ENCODE assay signal across 22 cellular contexts in genomic region chr16:53829186-53829747, GRCh38.
DNase-seq lines count a peak whose midpoint lies in the region; ATAC-seq, FAIRE-seq and TF ChIP-seq lines count a peak whose summit lies in the region.
"Had no signal": no experiment of that assay in that cellular context is flagged by ENCODE, and none has a peak within 500 bp of the region (broad histone marks: within the 10 kb centered on the region; RNA-seq: fewer than 3 reads in every experiment).

No MANE protein-coding gene starts in this region.

- no peaks in the 10 kb centered on the region for H3K9me3 ChIP-seq in PC-3 (ENCODE audit: low read length)
- H3K9me3 ChIP-seq in lower lobe of right lung = no peaks in the 10 kb centered on the region
- H3K9me3 ChIP-seq: esophagus muscularis mucosa, heart right ventricle, psoas muscle had no signal

- no peak overlapping the region for H3K4me2 ChIP-seq in PC-3 (ENCODE audit: low read length)

- intact Hi-C loops in PC-3 (cut with micrococcal nuclease) = no loop called here
- intact Hi-C loops in lower lobe of right lung (cut with DNase I) = no loop called here

- H3K79me2 ChIP-seq in PC-3 (ENCODE audit: low read length) = no peaks in the 10 kb centered on the region

- no peak overlapping the region for H3K9ac ChIP-seq in PC-3 (ENCODE audit: low read length)

- no peaks in the 10 kb centered on the region for H3K4me1 ChIP-seq in PC-3 (ENCODE audit: insufficient read depth, low read length)
- no peaks in the 10 kb centered on the region for H3K4me1 ChIP-seq in lower lobe of right lung
- H3K4me1 ChIP-seq: psoas muscle had no signal

- H3K4me1 Mint-ChIP-seq in endothelial cell (ENCODE audit: unreplicated experiment) = peaks cover 4% of the 10 kb centered on the region
- H3K4me1 Mint-ChIP-seq: activated naive CD8-positive, alpha-beta T cell treated with anti-CD3 and anti-CD28 coated beads for 36 hours; IgD-negative memory B cell had no signal

- CTCF ChIA-PET in PC-3 (lab: Charles Lee) = no interaction called here

- no peak for ATAC-seq in PC-3
- ATAC-seq in lower lobe of right lung = no peak
- ATAC-seq: activated CD4-positive, CD25-positive, alpha-beta regulatory T cell treated with anti-CD3 and anti-CD28 coated beads, Interleukin-2, amount 50 U/mL, for 24 hours; heart right ventricle; psoas muscle had no signal

- H3K27ac Mint-ChIP-seq in endothelial cell (ENCODE audit: unreplicated experiment) = no peak overlapping the region
- H3K27ac Mint-ChIP-seq: activated naive CD8-positive, alpha-beta T cell treated with anti-CD3 and anti-CD28 coated beads for 36 hours; IgD-negative memory B cell had no signal

- H3F3A ChIP-seq in PC-3 (ENCODE audit: low read length, unreplicated experiment) = no peaks in the 10 kb centered on the region

- FAIRE-seq in urothelium cell line (lab: Jason Lieb, UNC) = peak; percentile 59
- FAIRE-seq: GM18507, H1 had no signal

- H2AFZ ChIP-seq in PC-3 (ENCODE audit: low read length) = no peak overlapping the region

- no peaks in the 10 kb centered on the region for H3K9me3 Mint-ChIP-seq in endothelial cell (ENCODE audit: unreplicated experiment)
- H3K9me3 Mint-ChIP-seq: activated naive CD8-positive, alpha-beta T cell treated with anti-CD3 and anti-CD28 coated beads for 36 hours; IgD-negative memory B cell had no signal

- H3K27ac ChIP-seq in PC-3 (ENCODE audit: low read length) = no peak overlapping the region
- no peak overlapping the region for H3K27ac ChIP-seq in lower lobe of right lung
- H3K27ac ChIP-seq: C4-2B, esophagus muscularis mucosa, heart right ventricle, psoas muscle had no signal

- H3K4me3 Mint-ChIP-seq in endothelial cell (ENCODE audit: unreplicated experiment) = no peak overlapping the region
- H3K4me3 Mint-ChIP-seq: activated naive CD8-positive, alpha-beta T cell treated with anti-CD3 and anti-CD28 coated beads for 36 hours; IgD-negative memory B cell had no signal

- no peaks in the 10 kb centered on the region for H4K20me1 ChIP-seq in PC-3 (ENCODE audit: low read length)

- DNase-seq in NCI-H82 (lab: John Stamatoyannopoulos, UW) = peak; percentile 15
- no peak for DNase-seq in NCI-H82 treated with DMSO at 0.1 percent for 48 hours (lab: John Stamatoyannopoulos, UW; ENCODE audit: unreplicated experiment)
- DNase-seq in PC-3 = peak; percentile 39
- peak; percentile 23 for DNase-seq in epithelial cell of esophagus (ENCODE audit: low read depth)
- peak; percentile 50 for DNase-seq in urothelium cell line (ENCODE audit: low spot score)
- no peak for DNase-seq in NCI-H2081 (lab: John Stamatoyannopoulos, UW)
- DNase-seq in lower lobe of right lung = no peak
- no peak for DNase-seq in endothelial cell (ENCODE audit: low spot score)
- DNase-seq: 8988T; activated naive CD8-positive, alpha-beta T cell treated with anti-CD3 and anti-CD28 coated beads for 36 hours; activated T-cell treated with anti-CD3 and anti-CD28 coated beads, Interleukin-2, amount 50 U/mL, for 48 hours; heart right ventricle; NCI-H1048; NCI-H526; psoas muscle; T-helper 9 cell had no signal

- no peaks in the 10 kb centered on the region for H3K27me3 ChIP-seq in PC-3 (ENCODE audit: low read length)
- no peaks in the 10 kb centered on the region for H3K27me3 ChIP-seq in lower lobe of right lung (ENCODE audit: low read depth)
- H3K27me3 ChIP-seq: esophagus muscularis mucosa, heart right ventricle had no signal

- POLR2A ChIA-PET in PC-3 (lab: Charles Lee; ENCODE audit: unreplicated experiment) = no interaction called here

- no peak overlapping the region for H3K4me3 ChIP-seq in PC-3 (ENCODE audit: low read length)
- no peak overlapping the region for H3K4me3 ChIP-seq in epithelial cell of esophagus (ENCODE audit: low read length)
- no peak overlapping the region for H3K4me3 ChIP-seq in lower lobe of right lung
- H3K4me3 ChIP-seq: esophagus muscularis mucosa, heart right ventricle, psoas muscle had no signal

- no peaks in the 10 kb centered on the region for H3K27me3 Mint-ChIP-seq in endothelial cell (ENCODE audit: unreplicated experiment)
- H3K27me3 Mint-ChIP-seq: activated naive CD8-positive, alpha-beta T cell treated with anti-CD3 and anti-CD28 coated beads for 36 hours; IgD-negative memory B cell had no signal

- H3K36me3 Mint-ChIP-seq in endothelial cell (ENCODE audit: low read depth, unreplicated experiment) = peaks cover 5% of the 10 kb centered on the region

- H3K36me3 ChIP-seq in PC-3 (ENCODE audit: low read depth, low read length) (no peaks in the 10 kb centered on the region), lower lobe of right lung (peaks cover 13% of the 10 kb centered on the region)

- no TSS peak for BruUV-seq in PC-3 (replicated peaks; lab: Mats Ljungman, UMichigan)

- H3K9me2 ChIP-seq in PC-3 (replicated peaks; ENCODE audit: low read length) = no peaks in the 10 kb centered on the region

- TF ChIP-seq CTCF in PC-3 (conservative IDR thresholded peaks at IDR 0.05; ENCODE audit: low read depth, low read length) = no peak
- TF ChIP-seq CTCF in epithelial cell of esophagus (IDR thresholded peaks at IDR 0.05; ENCODE audit: insufficient read depth, low read depth, low read length, missing control alignments) = no peak
- no peak for TF ChIP-seq CTCF in lower lobe of right lung (IDR thresholded peaks at IDR 0.05)
- no peak for TF ChIP-seq CTCF in endothelial cell (IDR thresholded peaks at IDR 0.05; ENCODE audit: unreplicated experiment)

Comparison
In these comparisons a context has a peak if more than half of its experiments do, and no peak if none do; other contexts are left out.
1. DNase-seq: peak in NCI-H82 (single experiment), PC-3 (single experiment), epithelial cell of esophagus (single experiment) and urothelium cell line (single experiment); none in NCI-H82 treated with DMSO at 0.1 percent for 48 hours (single experiment), NCI-H2081 (0 of 2), lower lobe of right lung (single experiment) and endothelial cell (single experiment).